Comparison of ENCODE assay signal across 17 cellular contexts in genomic region chr1:173422456-173422976, GRCh38. TPM values are rescaled to one million over a fixed set of nuclear protein-coding genes. Genes with fewer than 3 reads are reported as not detected.
DNase-seq lines count a peak whose midpoint lies in the region; ATAC-seq and TF ChIP-seq lines count a peak whose summit lies in the region.
"Had no signal": no experiment of that assay in that cellular context is flagged by ENCODE, and none has a peak within 500 bp of the region (broad histone marks: within the 10 kb centered on the region; RNA-seq: fewer than 3 reads in every experiment).

No MANE protein-coding gene starts in this region.

- WGBS in adrenal gland, 4 donors: 46 to 64% (median 51%) methylated on average over 5 of the region's 5 CpGs

- H3K4me3 ChIP-seq in adrenal gland: no peak overlapping the region
- H3K4me3 ChIP-seq: GM23248 had no signal

- no peaks in the 10 kb centered on the region for H3K9me3 ChIP-seq in adrenal gland (replicated peaks in 1 of 3)

- DNase-seq in Right ventricle myocardium inferior (ENCODE audit: missing footprints) (no peak), cardiac septum (ENCODE audit: low spot score) (no peak), NOMO-1 treated with DMSO at 0.1 percent for 48 hours (lab: John Stamatoyannopoulos, UW; ENCODE audit: unreplicated experiment) (peak; percentile 52), adrenal gland (peak in 4 of 7 donors; percentile 33 to 56 (median 38)), omental fat pad (ENCODE audit: low spot score) (no peak), NCI-H510A (lab: John Stamatoyannopoulos, UW) (no peak), nucleus accumbens (lab: John Stamatoyannopoulos, UW) (no peak), SK-N-DZ (ENCODE audit: low spot score) (no peak)
- DNase-seq: 8988T; activated CD4-positive, CD25-positive, alpha-beta regulatory T cell; C1 segment of cervical spinal cord; cerebellar nuclear complex; DMS79; GM23248; NCI-H1694; stimulated activated naive CD8-positive, alpha-beta T cell treated with anti-CD3 and anti-CD28 coated beads, Interleukin-15, Interleukin-2, amounts not matched to agents 100 U/mL and 50 U/mL, for 24 hours had no signal

- H3K27me3 ChIP-seq in adrenal gland: no peaks in the 10 kb centered on the region

- ATAC-seq in Right ventricle myocardium inferior: peak; percentile 53
- ATAC-seq in omental fat pad (ENCODE audit: low FRiP score): peak; percentile 33
- ATAC-seq: SK-N-SH treated with all-trans-retinoic acid at 6 μM for 48 hours; stimulated activated naive CD8-positive, alpha-beta T cell treated with anti-CD3 and anti-CD28 coated beads, Interleukin-15, Interleukin-2, amounts not matched to agents 100 U/mL and 50 U/mL, for 24 hours had no signal

- intact Hi-C loops in Right ventricle myocardium inferior (cut with DNase I): no loop called here
- intact Hi-C loops in cardiac septum (cut with DNase I): no loop called here
- intact Hi-C loops in adrenal gland (cut with DNase I): loop anchor here in 1 of 2 donors (10.0 kb wide), 1 partner anchor 792 kb away; no protein-coding TSS in a partner anchor

- no peak for TF ChIP-seq POLR2A in adrenal gland (IDR thresholded peaks at IDR 0.05)

- H3K4me1 ChIP-seq in adrenal gland (replicated peaks in 1 of 2): no peaks in the 10 kb centered on the region

- TF ChIP-seq CTCF in adrenal gland (IDR thresholded peaks at IDR 0.05) (no peak), omental fat pad (IDR thresholded peaks at IDR 0.05) (no peak)

- no peak overlapping the region for H3K27ac ChIP-seq in adrenal gland
- H3K27ac ChIP-seq: GM23248 had no signal

- no peaks in the 10 kb centered on the region for H3K36me3 ChIP-seq in adrenal gland (replicated peaks in 1 of 2)

RNA-seq across cellular contexts. Expression of gene PRDX6, which starts 54.6 kb away (rescaled TPM):
- 518 TPM for total RNA-seq in Right ventricle myocardium inferior
- 254 TPM for total RNA-seq in cardiac septum
- 100 to 1,000 TPM; 248 to 461 (median 311) TPM for total RNA-seq in adrenal gland
- polyA plus RNA-seq in adrenal gland: 100 to 1,000 TPM; 171 to 444 (median 434) TPM
- 100 to 1,000 TPM; 455 to 981 (median 633) TPM for total RNA-seq in omental fat pad
- 193 and 204 TPM in 2 replicates for polyA plus RNA-seq in SK-N-DZ (2014; cell fraction: cytosol; rRNA removed)
- polyA plus RNA-seq in SK-N-DZ (2014; cell fraction: nucleus; rRNA removed): 132 and 151 TPM in 2 replicates

Comparison
In these comparisons a context has a peak if more than half of its experiments do, and no peak if none do; other contexts are left out.
1. DNase-seq: peak in NOMO-1 treated with DMSO at 0.1 percent for 48 hours (single experiment) and adrenal gland (4 of 7); none in Right ventricle myocardium inferior (single experiment), cardiac septum (single experiment), omental fat pad (single experiment), NCI-H510A (single experiment), nucleus accumbens (0 of 56) and SK-N-DZ (single experiment).